Comparison of ENCODE assay signal across 8 cellular contexts in genomic region chr14:88261302-88261701, GRCh38.
A peak's percentile ranks its signal among the peaks of the same experiment; 100 is the strongest.
DNase-seq lines count a peak whose midpoint lies in the region; ATAC-seq, FAIRE-seq and TF ChIP-seq lines count a peak whose summit lies in the region.
"Not testable (repeated sequence)": the region's sequence is repeated elsewhere in the genome, so short reads cannot be mapped to it uniquely, and the experiment has no call there.

No MANE protein-coding gene starts in this region.

- H4K20me1 ChIP-seq in mammary epithelial cell (ENCODE audit: insufficient read depth, low read length); keratinocyte (ENCODE audit: control insufficient read depth, extremely low read depth, insufficient read depth, low read length): not testable (repeated sequence)

- not testable (repeated sequence) for H3K9me1 ChIP-seq in keratinocyte (ENCODE audit: control insufficient read depth, extremely low read depth, insufficient read depth, low read length)

- 43% methylated on average over 3 of the region's 3 CpGs for WGBS in mammary epithelial cell (ENCODE audit: low coverage, missing lambda C conversion rate)
- WGBS in esophagus squamous epithelium, 2 donors, result 29 to 53% methylated on average over 3 of the region's 3 CpGs

- peaks cover 39% of the 10 kb centered on the region for H3K27me3 Mint-ChIP-seq in MCF 10A (ENCODE audit: insufficient read depth, unreplicated experiment)

- not testable (repeated sequence) for H3K79me2 ChIP-seq in mammary epithelial cell (ENCODE audit: insufficient read depth, low read length); keratinocyte (ENCODE audit: control insufficient read depth, insufficient read depth, low read length)

- TF ChIP-seq CTCF in MCF 10A (IDR thresholded peaks at IDR 0.05; ENCODE audit: unreplicated experiment); mammary epithelial cell (conservative IDR thresholded peaks at IDR 0.05 in 1 of 2, IDR thresholded peaks at IDR 0.05 in 1 of 2; ENCODE audit: extremely low read depth in 1 of 2, insufficient read depth in 1 of 2, low read depth in 1 of 2, low read length in 2 of 2); bronchial epithelial cell (IDR thresholded peaks at IDR 0.05; ENCODE audit: insufficient read depth, low read length, severe bottlenecking); epithelial cell of esophagus (IDR thresholded peaks at IDR 0.05; ENCODE audit: insufficient read depth, low read depth, low read length, missing control alignments); esophagus squamous epithelium (IDR thresholded peaks at IDR 0.05); foreskin keratinocyte (conservative IDR thresholded peaks at IDR 0.05); keratinocyte (optimal IDR thresholded peaks at IDR 0.05 in 1 of 3, IDR thresholded peaks at IDR 0.05 in 1 of 3, conservative IDR thresholded peaks at IDR 0.05 in 1 of 3; ENCODE audit: extremely low read depth in 1 of 3, insufficient read depth in 2 of 3, low read length in 3 of 3): not testable (repeated sequence)

- not testable (repeated sequence) for H3K4me3 Mint-ChIP-seq in MCF 10A (ENCODE audit: unreplicated experiment)

- H3K4me1 ChIP-seq in mammary epithelial cell (ENCODE audit: insufficient read depth, low read length); foreskin keratinocyte; keratinocyte (ENCODE audit: control insufficient read depth, extremely low read depth, insufficient read depth, low read length): not testable (repeated sequence)
- peaks cover 5 to 58% (median 6%) of the 10 kb centered on the region in 3 donors for H3K4me1 ChIP-seq in esophagus squamous epithelium

- H3K9ac ChIP-seq in mammary epithelial cell (ENCODE audit: insufficient read depth, low read length); keratinocyte (ENCODE audit: control insufficient read depth, extremely low read depth, insufficient read depth, low read length): not testable (repeated sequence)

- not testable (repeated sequence) for H3K9me3 ChIP-seq in mammary epithelial cell (replicated peaks; ENCODE audit: insufficient read depth, low read length); esophagus squamous epithelium; keratinocyte (ENCODE audit: control insufficient read depth, low read depth, low read length)

- H3K4me2 ChIP-seq in mammary epithelial cell (ENCODE audit: insufficient read depth, low read depth, low read length); keratinocyte (ENCODE audit: control insufficient read depth, extremely low read depth, insufficient read depth, low read depth, low read length): not testable (repeated sequence)

- not testable (repeated sequence) for H3K36me3 ChIP-seq in mammary epithelial cell (ENCODE audit: insufficient read depth, low read length); bronchial epithelial cell (ENCODE audit: control insufficient read depth, insufficient read depth, low read length); esophagus squamous epithelium; keratinocyte (ENCODE audit: control insufficient read depth in 2 of 2, extremely low read depth in 1 of 2, insufficient read depth in 2 of 2, low read length in 2 of 2)

- H3K27ac Mint-ChIP-seq in MCF 10A (ENCODE audit: low read depth, unreplicated experiment), result not testable (repeated sequence)

- dilution Hi-C loops in mammary epithelial cell (cut with HindIII; ENCODE audit: low sequenced_read_pairs); keratinocyte (cut with MboI; ENCODE audit: extremely low pct_ligation_motif_present, low sequenced_read_pairs): not testable (repeated sequence)

- H3K36me3 Mint-ChIP-seq in MCF 10A (ENCODE audit: insufficient read depth, unreplicated experiment), result not testable (repeated sequence)

- not testable (repeated sequence) for TF ChIP-seq POLR2A in esophagus squamous epithelium (IDR thresholded peaks at IDR 0.05)

- ATAC-seq in esophagus mucosa (peak; percentile 73), foreskin keratinocyte (peak; percentile 77)

- not testable (repeated sequence) for H3K9me3 Mint-ChIP-seq in MCF 10A (ENCODE audit: unreplicated experiment)

- H3K27ac ChIP-seq in mammary epithelial cell (ENCODE audit: insufficient read depth, low read depth, low read length); foreskin keratinocyte; keratinocyte (ENCODE audit: control insufficient read depth, insufficient read depth, low read length): not testable (repeated sequence)
- H3K27ac ChIP-seq in esophagus squamous epithelium, result peak overlapping the region; percentile 45 to 77 (median 64)

- BruUV-seq in MCF 10A (replicated peaks; lab: Mats Ljungman, UMichigan); mammary epithelial cell (replicated peaks; lab: Mats Ljungman, UMichigan): not testable (repeated sequence)

- intact Hi-C loops in MCF 10A (cut with micrococcal nuclease); mammary epithelial cell (cut with micrococcal nuclease); esophagus squamous epithelium (cut with DNase I): not testable (repeated sequence)

- peak; percentile 11 for DNase-seq in MCF 10A (ENCODE audit: unreplicated experiment)
- DNase-seq in mammary epithelial cell, result peak; percentile 2
- DNase-seq in bronchial epithelial cell (ENCODE audit: low read depth), result peak; percentile 41
- peak; percentile 42 for DNase-seq in epithelial cell of esophagus (ENCODE audit: low read depth)
- not testable (repeated sequence) for DNase-seq in esophagus squamous epithelium (lab: John Stamatoyannopoulos, UW)
- DNase-seq in foreskin keratinocyte, result peak; percentile 64 to 81
- DNase-seq in keratinocyte (ENCODE audit: low read depth, low spot score), result peak; percentile 61

- H2AFZ ChIP-seq in mammary epithelial cell (ENCODE audit: low read depth, low read length); keratinocyte (ENCODE audit: control insufficient read depth, low read length): not testable (repeated sequence)

- H3K27me3 ChIP-seq in mammary epithelial cell (ENCODE audit: insufficient read depth, low read length); bronchial epithelial cell (ENCODE audit: control insufficient read depth, insufficient read depth, low read length); esophagus squamous epithelium; foreskin keratinocyte; keratinocyte (ENCODE audit: control insufficient read depth, extremely low read depth, insufficient read depth, low read length): not testable (repeated sequence)

- POLR2A ChIA-PET in MCF 10A (lab: Yijun Ruan, JAX), result interaction anchor here (0.7 kb wide), 1 partner anchor 17 kb away, joined by 3 read pairs; no protein-coding TSS in a partner anchor

- H3K4me1 Mint-ChIP-seq in MCF 10A (ENCODE audit: insufficient read depth, unreplicated experiment), result not testable (repeated sequence)

- not testable (repeated sequence) for FAIRE-seq in bronchial epithelial cell (lab: Jason Lieb, UNC); keratinocyte (lab: Jason Lieb, UNC)

- in situ Hi-C loops in mammary epithelial cell (cut with MboI; ENCODE audit: low sequenced_read_pairs in 2 of 2), result not testable (repeated sequence)

- not testable (repeated sequence) for H3K4me3 ChIP-seq in mammary epithelial cell (replicated peaks in 1 of 3; ENCODE audit: insufficient read depth in 1 of 3, low read depth in 2 of 3, low read length in 3 of 3); bronchial epithelial cell (ENCODE audit: low read depth, low read length); epithelial cell of esophagus (ENCODE audit: low read length); esophagus squamous epithelium; keratinocyte (ENCODE audit: control insufficient read depth in 2 of 3, extremely low read depth in 1 of 3, insufficient read depth in 2 of 3, low read depth in 1 of 3, low read length in 3 of 3)

- CTCF ChIA-PET in MCF 10A (lab: Yijun Ruan, JAX), result interaction anchor here (0.6 kb wide), 1 partner anchor 60 kb away, joined by 3 read pairs; no protein-coding TSS in a partner anchor
- CTCF ChIA-PET in mammary epithelial cell (lab: Charles Lee; ENCODE audit: low non-redundant PET), result not testable (repeated sequence)
